20 cellular contexts compared by ENCODE assay signal in the genomic region with DNA sequence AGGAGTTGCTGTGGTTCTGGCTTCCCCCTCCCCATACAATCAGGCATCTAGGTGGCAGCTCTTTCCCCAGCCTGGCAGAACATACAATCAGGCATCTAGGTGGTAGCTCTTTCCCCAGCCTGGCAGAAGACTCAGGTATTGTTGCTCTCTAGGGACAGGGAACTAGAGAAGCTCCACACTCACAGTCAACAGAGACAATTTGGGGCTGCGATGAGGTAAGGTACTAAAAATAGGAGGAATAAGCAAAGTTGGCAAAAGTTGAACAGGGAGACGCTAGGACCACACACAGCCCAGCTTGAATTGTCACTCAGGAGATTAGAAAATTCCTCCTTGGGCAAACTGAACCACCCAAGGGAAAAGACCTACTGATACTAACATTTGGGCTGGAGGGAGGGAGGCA.
DNase-seq lines count a peak whose midpoint lies in the region; ATAC-seq and TF ChIP-seq lines count a peak whose summit lies in the region.
"Had no signal": no experiment of that assay in that cellular context is flagged by ENCODE, and none has a peak within 500 bp of the region (broad histone marks: within the 10 kb centered on the region; RNA-seq: fewer than 3 reads in every experiment).

No MANE protein-coding gene starts in this region.

- H3K27me3 Mint-ChIP-seq in activated CD8-positive, alpha-beta memory T cell treated with anti-CD3 and anti-CD28 coated beads, Interleukin-2, amount 10 ng/mL, durations not matched to agents 7 days and 5 days: no peaks in the 10 kb centered on the region
- peaks cover 8 to 9% of the 10 kb centered on the region in 2 donors for H3K27me3 Mint-ChIP-seq in natural killer cell (ENCODE audit: low read depth in 2 of 2)
- H3K27me3 Mint-ChIP-seq: CD4-positive, alpha-beta memory T cell had no signal

- H3K4me1 Mint-ChIP-seq in activated CD8-positive, alpha-beta memory T cell treated with anti-CD3 and anti-CD28 coated beads, Interleukin-2, amount 10 ng/mL, durations not matched to agents 7 days and 5 days: no peaks in the 10 kb centered on the region
- H3K4me1 Mint-ChIP-seq in natural killer cell: no peaks in the 10 kb centered on the region
- H3K4me1 Mint-ChIP-seq: CD4-positive, alpha-beta memory T cell had no signal

- H3K27ac Mint-ChIP-seq in activated CD8-positive, alpha-beta memory T cell treated with anti-CD3 and anti-CD28 coated beads, Interleukin-2, amount 10 ng/mL, durations not matched to agents 7 days and 5 days: no peak overlapping the region
- no peak overlapping the region for H3K27ac Mint-ChIP-seq in natural killer cell
- H3K27ac Mint-ChIP-seq: CD14-positive monocyte; CD4-positive, alpha-beta memory T cell; GM23338; HFFc6 had no signal

- H3K36me3 Mint-ChIP-seq in activated CD8-positive, alpha-beta memory T cell treated with anti-CD3 and anti-CD28 coated beads, Interleukin-2, amount 10 ng/mL, durations not matched to agents 7 days and 5 days: no peaks in the 10 kb centered on the region
- H3K36me3 Mint-ChIP-seq in natural killer cell: no peaks in the 10 kb centered on the region
- H3K36me3 Mint-ChIP-seq: CD14-positive monocyte; CD4-positive, alpha-beta memory T cell had no signal

- H3K4me3 Mint-ChIP-seq in activated CD8-positive, alpha-beta memory T cell treated with anti-CD3 and anti-CD28 coated beads, Interleukin-2, amount 10 ng/mL, durations not matched to agents 7 days and 5 days: no peak overlapping the region
- no peak overlapping the region for H3K4me3 Mint-ChIP-seq in natural killer cell
- H3K4me3 Mint-ChIP-seq: CD14-positive monocyte; CD4-positive, alpha-beta memory T cell; GM23338; HFFc6 had no signal

- no peaks in the 10 kb centered on the region for H3K9me3 ChIP-seq in psoas muscle
- H3K9me3 ChIP-seq: A549, BLaER1 had no signal

- TF ChIP-seq CTCF in psoas muscle (IDR thresholded peaks at IDR 0.05): no peak
- TF ChIP-seq CTCF in natural killer cell (IDR thresholded peaks at IDR 0.05): no peak

- CTCF ChIA-PET in activated CD8-positive, alpha-beta memory T cell treated with anti-CD3 and anti-CD28 coated beads, Interleukin-2, amount 10 ng/mL, durations not matched to agents 7 days and 5 days (lab: Charles Lee): no interaction called here

- H3K4me3 ChIP-seq in psoas muscle: no peak overlapping the region
- H3K4me3 ChIP-seq: A549, BLaER1, GM23338 had no signal

- no peaks in the 10 kb centered on the region for H3K9me3 Mint-ChIP-seq in activated CD8-positive, alpha-beta memory T cell treated with anti-CD3 and anti-CD28 coated beads, Interleukin-2, amount 10 ng/mL, durations not matched to agents 7 days and 5 days (ENCODE audit: low read depth)
- no peaks in the 10 kb centered on the region for H3K9me3 Mint-ChIP-seq in natural killer cell
- H3K9me3 Mint-ChIP-seq: GM23338, HFFc6 had no signal

- 28 to 54% (median 34%) methylated on average over 2 of the region's 2 CpGs for WGBS in psoas muscle, 3 donors

- no peaks in the 10 kb centered on the region for H3K27me3 ChIP-seq in psoas muscle (ENCODE audit: insufficient read depth in 3 of 3, low read length in 2 of 3)
- H3K27me3 ChIP-seq: BLaER1 had no signal

- no peaks in the 10 kb centered on the region for H3K36me3 ChIP-seq in psoas muscle (ENCODE audit: insufficient read depth in 1 of 2, low read depth in 1 of 2)
- H3K36me3 ChIP-seq: BLaER1 had no signal

- ATAC-seq in activated CD8-positive, alpha-beta memory T cell treated with anti-CD3 and anti-CD28 coated beads, Interleukin-2, amount 10 ng/mL, durations not matched to agents 7 days and 5 days: no peak
- ATAC-seq in psoas muscle (peak; percentile 38 to 51 (median 44)), natural killer cell (no peak)
- ATAC-seq: A549, GM23338, HCT116, HepG2 had no signal

- no peaks in the 10 kb centered on the region for H3K4me1 ChIP-seq in psoas muscle
- H3K4me1 ChIP-seq: A549 had no signal

- H3K27ac ChIP-seq in psoas muscle: no peak overlapping the region
- H3K27ac ChIP-seq: 22Rv1, A549, BLaER1 had no signal

- DNase-seq in activated CD8-positive, alpha-beta memory T cell treated with anti-CD3 and anti-CD28 coated beads, Interleukin-2, amount 10 ng/mL, durations not matched to agents 7 days and 5 days: peak; percentile 7
- no peak for DNase-seq in activated CD8-positive, alpha-beta memory T cell treated with anti-CD3 and anti-CD28 coated beads for 24 hours
- peak; percentile 15 for DNase-seq in ecto neural progenitor cell (ENCODE audit: low spot score)
- no peak for DNase-seq in psoas muscle
- peak; percentile 31 for DNase-seq in ureter (ENCODE audit: low spot score)
- no peak for DNase-seq in natural killer cell
- DNase-seq in SHP77 treated with DMSO at 0.1 percent for 48 hours (lab: John Stamatoyannopoulos, UW): no peak
- DNase-seq in stimulated activated CD4-positive, alpha-beta T cell treated with anti-CD3 and anti-CD28 coated beads, Interleukin-2, amount 100 ng/mL, for 48 hours: no peak
- DNase-seq: Calu3; CD4-positive, alpha-beta memory T cell; DMS79 treated with DMSO at 0.1 percent for 48 hours; GF-D8; HFFc6 had no signal

- intact Hi-C loops in psoas muscle (cut with DNase I): loop anchor here in 1 of 2 donors (10.0 kb wide), 1 partner anchor 64 kb away; no protein-coding TSS in a partner anchor
- intact Hi-C loops in natural killer cell (cut with micrococcal nuclease): no loop called here

Comparison
In these comparisons a context has a peak if more than half of its experiments do, and no peak if none do; other contexts are left out.
1. DNase-seq: peak in activated CD8-positive, alpha-beta memory T cell treated with anti-CD3 and anti-CD28 coated beads, Interleukin-2, amount 10 ng/mL, durations not matched to agents 7 days and 5 days (single experiment), ecto neural progenitor cell (single experiment) and ureter (single experiment); none in activated CD8-positive, alpha-beta memory T cell treated with anti-CD3 and anti-CD28 coated beads for 24 hours (single experiment), psoas muscle (0 of 2), natural killer cell (single experiment), SHP77 treated with DMSO at 0.1 percent for 48 hours (single experiment) and stimulated activated CD4-positive, alpha-beta T cell treated with anti-CD3 and anti-CD28 coated beads, Interleukin-2, amount 100 ng/mL, for 48 hours (0 of 2).
2. ATAC-seq: peak in psoas muscle (4 of 4); none in activated CD8-positive, alpha-beta memory T cell treated with anti-CD3 and anti-CD28 coated beads, Interleukin-2, amount 10 ng/mL, durations not matched to agents 7 days and 5 days (single experiment) and natural killer cell (0 of 3).